1 cellular context compared by ENCODE assay signal in the genomic region with DNA sequence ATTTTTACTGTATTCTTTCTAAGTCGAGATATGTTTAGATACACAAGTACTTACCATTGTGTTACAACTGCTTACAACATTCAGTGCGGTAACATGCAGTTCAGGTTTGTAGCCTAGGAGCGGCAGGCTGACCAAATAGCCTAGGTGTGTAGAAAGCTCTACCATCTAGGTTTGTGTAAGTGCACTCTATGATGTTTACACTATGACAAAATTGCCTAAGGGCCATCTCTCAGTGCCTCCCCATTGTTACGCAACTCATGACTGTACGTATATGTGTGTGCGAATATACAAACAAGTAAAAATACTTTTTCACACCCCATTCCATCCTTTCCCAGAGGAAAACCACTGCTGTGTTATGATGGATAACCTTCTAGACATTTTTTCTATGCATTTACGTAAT.
A peak's percentile ranks its signal among the peaks of the same experiment; 100 is the strongest.
TF ChIP-seq lines count a peak whose summit lies in the region.

No MANE protein-coding gene starts in this region.

TF ChIP-seq in HepG2, 621 proteins besides CTCF, POLR2A, EP300 and RAD21 (continued from another document and continues in another):
- TF ChIP-seq IKZF4 (CRISPR knock-in tag; IDR thresholded peaks at IDR 0.05; ENCODE audit: borderline replicate concordance, low read depth, not compliant biosample characterization) (no peak), ZNF3 (CRISPR knock-in tag; IDR thresholded peaks at IDR 0.05) (no peak), HOXD1 (CRISPR knock-in tag; IDR thresholded peaks at IDR 0.05) (no peak), SETDB1 (CRISPR knock-in tag; IDR thresholded peaks at IDR 0.05; ENCODE audit: borderline replicate concordance) (no peak), RXRA (CRISPR knock-in tag; IDR thresholded peaks at IDR 0.05) (no peak), SRSF9 (IDR thresholded peaks at IDR 0.05; ENCODE audit: borderline replicate concordance, insufficient read depth, low read depth, low read length, poor library complexity, severe bottlenecking) (no peak), MTF2 (CRISPR knock-in tag; IDR thresholded peaks at IDR 0.05; ENCODE audit: borderline replicate concordance) (no peak), RNF2 (conservative IDR thresholded peaks at IDR 0.05; ENCODE audit: low read depth) (no peak), HOXA3 (CRISPR knock-in tag; IDR thresholded peaks at IDR 0.05) (peak; percentile 50; the same call in 1 of the 2 replicates), EEA1 (CRISPR knock-in tag; IDR thresholded peaks at IDR 0.05; ENCODE audit: borderline replicate concordance) (no peak), NFE2 (CRISPR knock-in tag; IDR thresholded peaks at IDR 0.05) (no peak), XBP1 (CRISPR knock-in tag; IDR thresholded peaks at IDR 0.05) (no peak), FOXA1 (IDR thresholded peaks at IDR 0.05) (no peak), FOXA1 (CRISPR knock-in tag; IDR thresholded peaks at IDR 0.05) (peak; percentile 92), NFRKB (IDR thresholded peaks at IDR 0.05) (no peak), ZNF619 (CRISPR knock-in tag; IDR thresholded peaks at IDR 0.05) (no peak), ZNF30 (CRISPR knock-in tag; IDR thresholded peaks at IDR 0.05) (no peak), ZNF24 (IDR thresholded peaks at IDR 0.05) (no peak), ERF (CRISPR knock-in tag; IDR thresholded peaks at IDR 0.05) (no peak), SALL1 (CRISPR knock-in tag; IDR thresholded peaks at IDR 0.05) (peak; percentile 30; the same call in 1 of the 2 replicates), ZNF333 (CRISPR knock-in tag; IDR thresholded peaks at IDR 0.05; ENCODE audit: borderline replicate concordance) (no peak), ZNF12 (CRISPR knock-in tag; IDR thresholded peaks at IDR 0.05) (peak; percentile 44; the same call in 1 of the 2 replicates), ZFP36 (IDR thresholded peaks at IDR 0.05; ENCODE audit: borderline replicate concordance, low read depth, low read length, partially characterized antibody) (no peak), JUND (CRISPR knock-in tag; IDR thresholded peaks at IDR 0.05) (peak; percentile 58; the same call in 1 of the 2 replicates), ZNF567 (CRISPR knock-in tag; IDR thresholded peaks at IDR 0.05; ENCODE audit: borderline replicate concordance) (no peak), KLF11 (CRISPR knock-in tag; IDR thresholded peaks at IDR 0.05) (no peak), CBFB (CRISPR knock-in tag; IDR thresholded peaks at IDR 0.05) (no peak), TAF1 (CRISPR knock-in tag; IDR thresholded peaks at IDR 0.05) (no peak)
- TF ChIP-seq, protein P1, sequence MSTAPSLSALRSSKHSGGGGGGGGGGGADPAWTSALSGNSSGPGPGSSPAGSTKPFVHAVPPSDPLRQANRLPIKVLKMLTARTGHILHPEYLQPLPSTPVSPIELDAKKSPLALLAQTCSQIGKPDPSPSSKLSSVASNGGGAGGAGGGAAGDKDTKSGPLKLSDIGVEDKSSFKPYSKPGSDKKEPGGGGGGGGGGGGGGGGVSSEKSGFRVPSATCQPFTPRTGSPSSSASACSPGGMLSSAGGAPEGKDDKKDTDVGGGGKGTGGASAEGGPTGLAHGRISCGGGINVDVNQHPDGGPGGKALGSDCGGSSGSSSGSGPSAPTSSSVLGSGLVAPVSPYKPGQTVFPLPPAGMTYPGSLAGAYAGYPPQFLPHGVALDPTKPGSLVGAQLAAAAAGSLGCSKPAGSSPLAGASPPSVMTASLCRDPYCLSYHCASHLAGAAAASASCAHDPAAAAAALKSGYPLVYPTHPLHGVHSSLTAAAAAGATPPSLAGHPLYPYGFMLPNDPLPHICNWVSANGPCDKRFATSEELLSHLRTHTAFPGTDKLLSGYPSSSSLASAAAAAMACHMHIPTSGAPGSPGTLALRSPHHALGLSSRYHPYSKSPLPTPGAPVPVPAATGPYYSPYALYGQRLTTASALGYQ (CRISPR knock-in tag; IDR thresholded peaks at IDR 0.05) = no peak
- TF ChIP-seq, protein P2, sequence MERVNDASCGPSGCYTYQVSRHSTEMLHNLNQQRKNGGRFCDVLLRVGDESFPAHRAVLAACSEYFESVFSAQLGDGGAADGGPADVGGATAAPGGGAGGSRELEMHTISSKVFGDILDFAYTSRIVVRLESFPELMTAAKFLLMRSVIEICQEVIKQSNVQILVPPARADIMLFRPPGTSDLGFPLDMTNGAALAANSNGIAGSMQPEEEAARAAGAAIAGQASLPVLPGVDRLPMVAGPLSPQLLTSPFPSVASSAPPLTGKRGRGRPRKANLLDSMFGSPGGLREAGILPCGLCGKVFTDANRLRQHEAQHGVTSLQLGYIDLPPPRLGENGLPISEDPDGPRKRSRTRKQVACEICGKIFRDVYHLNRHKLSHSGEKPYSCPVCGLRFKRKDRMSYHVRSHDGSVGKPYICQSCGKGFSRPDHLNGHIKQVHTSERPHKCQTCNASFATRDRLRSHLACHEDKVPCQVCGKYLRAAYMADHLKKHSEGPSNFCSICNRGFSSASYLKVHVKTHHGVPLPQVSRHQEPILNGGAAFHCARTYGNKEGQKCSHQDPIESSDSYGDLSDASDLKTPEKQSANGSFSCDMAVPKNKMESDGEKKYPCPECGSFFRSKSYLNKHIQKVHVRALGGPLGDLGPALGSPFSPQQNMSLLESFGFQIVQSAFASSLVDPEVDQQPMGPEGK (CRISPR knock-in tag; IDR thresholded peaks at IDR 0.05) = peak; percentile 59
- TF ChIP-seq, protein P3, sequence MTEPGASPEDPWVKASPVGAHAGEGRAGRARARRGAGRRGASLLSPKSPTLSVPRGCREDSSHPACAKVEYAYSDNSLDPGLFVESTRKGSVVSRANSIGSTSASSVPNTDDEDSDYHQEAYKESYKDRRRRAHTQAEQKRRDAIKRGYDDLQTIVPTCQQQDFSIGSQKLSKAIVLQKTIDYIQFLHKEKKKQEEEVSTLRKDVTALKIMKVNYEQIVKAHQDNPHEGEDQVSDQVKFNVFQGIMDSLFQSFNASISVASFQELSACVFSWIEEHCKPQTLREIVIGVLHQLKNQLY (CRISPR knock-in tag; IDR thresholded peaks at IDR 0.05) = no peak
- TF ChIP-seq, protein P4, sequence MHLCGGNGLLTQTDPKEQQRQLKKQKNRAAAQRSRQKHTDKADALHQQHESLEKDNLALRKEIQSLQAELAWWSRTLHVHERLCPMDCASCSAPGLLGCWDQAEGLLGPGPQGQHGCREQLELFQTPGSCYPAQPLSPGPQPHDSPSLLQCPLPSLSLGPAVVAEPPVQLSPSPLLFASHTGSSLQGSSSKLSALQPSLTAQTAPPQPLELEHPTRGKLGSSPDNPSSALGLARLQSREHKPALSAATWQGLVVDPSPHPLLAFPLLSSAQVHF (CRISPR knock-in tag; IDR thresholded peaks at IDR 0.05) = no peak
- TF ChIP-seq, protein P5, sequence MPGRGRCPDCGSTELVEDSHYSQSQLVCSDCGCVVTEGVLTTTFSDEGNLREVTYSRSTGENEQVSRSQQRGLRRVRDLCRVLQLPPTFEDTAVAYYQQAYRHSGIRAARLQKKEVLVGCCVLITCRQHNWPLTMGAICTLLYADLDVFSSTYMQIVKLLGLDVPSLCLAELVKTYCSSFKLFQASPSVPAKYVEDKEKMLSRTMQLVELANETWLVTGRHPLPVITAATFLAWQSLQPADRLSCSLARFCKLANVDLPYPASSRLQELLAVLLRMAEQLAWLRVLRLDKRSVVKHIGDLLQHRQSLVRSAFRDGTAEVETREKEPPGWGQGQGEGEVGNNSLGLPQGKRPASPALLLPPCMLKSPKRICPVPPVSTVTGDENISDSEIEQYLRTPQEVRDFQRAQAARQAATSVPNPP (CRISPR knock-in tag; IDR thresholded peaks at IDR 0.05) = no peak
- TF ChIP-seq, protein P6, sequence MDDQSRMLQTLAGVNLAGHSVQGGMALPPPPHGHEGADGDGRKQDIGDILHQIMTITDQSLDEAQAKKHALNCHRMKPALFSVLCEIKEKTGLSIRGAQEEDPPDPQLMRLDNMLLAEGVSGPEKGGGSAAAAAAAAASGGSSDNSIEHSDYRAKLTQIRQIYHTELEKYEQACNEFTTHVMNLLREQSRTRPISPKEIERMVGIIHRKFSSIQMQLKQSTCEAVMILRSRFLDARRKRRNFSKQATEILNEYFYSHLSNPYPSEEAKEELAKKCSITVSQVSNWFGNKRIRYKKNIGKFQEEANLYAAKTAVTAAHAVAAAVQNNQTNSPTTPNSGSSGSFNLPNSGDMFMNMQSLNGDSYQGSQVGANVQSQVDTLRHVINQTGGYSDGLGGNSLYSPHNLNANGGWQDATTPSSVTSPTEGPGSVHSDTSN (CRISPR knock-in tag; IDR thresholded peaks at IDR 0.05; ENCODE audit: borderline replicate concordance) = no peak
- TF ChIP-seq, protein P7, sequence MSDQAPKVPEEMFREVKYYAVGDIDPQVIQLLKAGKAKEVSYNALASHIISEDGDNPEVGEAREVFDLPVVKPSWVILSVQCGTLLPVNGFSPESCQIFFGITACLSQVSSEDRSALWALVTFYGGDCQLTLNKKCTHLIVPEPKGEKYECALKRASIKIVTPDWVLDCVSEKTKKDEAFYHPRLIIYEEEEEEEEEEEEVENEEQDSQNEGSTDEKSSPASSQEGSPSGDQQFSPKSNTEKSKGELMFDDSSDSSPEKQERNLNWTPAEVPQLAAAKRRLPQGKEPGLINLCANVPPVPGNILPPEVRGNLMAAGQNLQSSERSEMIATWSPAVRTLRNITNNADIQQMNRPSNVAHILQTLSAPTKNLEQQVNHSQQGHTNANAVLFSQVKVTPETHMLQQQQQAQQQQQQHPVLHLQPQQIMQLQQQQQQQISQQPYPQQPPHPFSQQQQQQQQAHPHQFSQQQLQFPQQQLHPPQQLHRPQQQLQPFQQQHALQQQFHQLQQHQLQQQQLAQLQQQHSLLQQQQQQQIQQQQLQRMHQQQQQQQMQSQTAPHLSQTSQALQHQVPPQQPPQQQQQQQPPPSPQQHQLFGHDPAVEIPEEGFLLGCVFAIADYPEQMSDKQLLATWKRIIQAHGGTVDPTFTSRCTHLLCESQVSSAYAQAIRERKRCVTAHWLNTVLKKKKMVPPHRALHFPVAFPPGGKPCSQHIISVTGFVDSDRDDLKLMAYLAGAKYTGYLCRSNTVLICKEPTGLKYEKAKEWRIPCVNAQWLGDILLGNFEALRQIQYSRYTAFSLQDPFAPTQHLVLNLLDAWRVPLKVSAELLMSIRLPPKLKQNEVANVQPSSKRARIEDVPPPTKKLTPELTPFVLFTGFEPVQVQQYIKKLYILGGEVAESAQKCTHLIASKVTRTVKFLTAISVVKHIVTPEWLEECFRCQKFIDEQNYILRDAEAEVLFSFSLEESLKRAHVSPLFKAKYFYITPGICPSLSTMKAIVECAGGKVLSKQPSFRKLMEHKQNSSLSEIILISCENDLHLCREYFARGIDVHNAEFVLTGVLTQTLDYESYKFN (CRISPR knock-in tag; conservative IDR thresholded peaks at IDR 0.05) = peak; percentile 41; the same call in 1 of the 2 replicates
- TF ChIP-seq, protein P8, sequence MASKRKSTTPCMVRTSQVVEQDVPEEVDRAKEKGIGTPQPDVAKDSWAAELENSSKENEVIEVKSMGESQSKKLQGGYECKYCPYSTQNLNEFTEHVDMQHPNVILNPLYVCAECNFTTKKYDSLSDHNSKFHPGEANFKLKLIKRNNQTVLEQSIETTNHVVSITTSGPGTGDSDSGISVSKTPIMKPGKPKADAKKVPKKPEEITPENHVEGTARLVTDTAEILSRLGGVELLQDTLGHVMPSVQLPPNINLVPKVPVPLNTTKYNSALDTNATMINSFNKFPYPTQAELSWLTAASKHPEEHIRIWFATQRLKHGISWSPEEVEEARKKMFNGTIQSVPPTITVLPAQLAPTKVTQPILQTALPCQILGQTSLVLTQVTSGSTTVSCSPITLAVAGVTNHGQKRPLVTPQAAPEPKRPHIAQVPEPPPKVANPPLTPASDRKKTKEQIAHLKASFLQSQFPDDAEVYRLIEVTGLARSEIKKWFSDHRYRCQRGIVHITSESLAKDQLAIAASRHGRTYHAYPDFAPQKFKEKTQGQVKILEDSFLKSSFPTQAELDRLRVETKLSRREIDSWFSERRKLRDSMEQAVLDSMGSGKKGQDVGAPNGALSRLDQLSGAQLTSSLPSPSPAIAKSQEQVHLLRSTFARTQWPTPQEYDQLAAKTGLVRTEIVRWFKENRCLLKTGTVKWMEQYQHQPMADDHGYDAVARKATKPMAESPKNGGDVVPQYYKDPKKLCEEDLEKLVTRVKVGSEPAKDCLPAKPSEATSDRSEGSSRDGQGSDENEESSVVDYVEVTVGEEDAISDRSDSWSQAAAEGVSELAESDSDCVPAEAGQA (IDR thresholded peaks at IDR 0.05; ENCODE audit: low read depth) = 0 out of 2 replicates have a peak, but pooled peaks have one; percentile 31
- TF ChIP-seq, protein P8 (CRISPR knock-in tag; IDR thresholded peaks at IDR 0.05; ENCODE audit: borderline replicate concordance) = no peak
- TF ChIP-seq, protein P9, sequence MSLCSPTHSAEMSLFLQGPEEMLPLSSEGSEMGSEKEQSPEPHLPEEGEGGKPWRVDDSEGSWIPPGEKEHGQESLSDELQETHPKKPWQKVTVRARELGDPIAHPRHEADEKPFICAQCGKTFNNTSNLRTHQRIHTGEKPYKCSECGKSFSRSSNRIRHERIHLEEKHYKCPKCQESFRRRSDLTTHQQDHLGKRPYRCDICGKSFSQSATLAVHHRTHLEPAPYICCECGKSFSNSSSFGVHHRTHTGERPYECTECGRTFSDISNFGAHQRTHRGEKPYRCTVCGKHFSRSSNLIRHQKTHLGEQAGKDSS (CRISPR knock-in tag; IDR thresholded peaks at IDR 0.05; ENCODE audit: borderline replicate concordance, low read depth) = no peak
- TF ChIP-seq, protein P10, sequence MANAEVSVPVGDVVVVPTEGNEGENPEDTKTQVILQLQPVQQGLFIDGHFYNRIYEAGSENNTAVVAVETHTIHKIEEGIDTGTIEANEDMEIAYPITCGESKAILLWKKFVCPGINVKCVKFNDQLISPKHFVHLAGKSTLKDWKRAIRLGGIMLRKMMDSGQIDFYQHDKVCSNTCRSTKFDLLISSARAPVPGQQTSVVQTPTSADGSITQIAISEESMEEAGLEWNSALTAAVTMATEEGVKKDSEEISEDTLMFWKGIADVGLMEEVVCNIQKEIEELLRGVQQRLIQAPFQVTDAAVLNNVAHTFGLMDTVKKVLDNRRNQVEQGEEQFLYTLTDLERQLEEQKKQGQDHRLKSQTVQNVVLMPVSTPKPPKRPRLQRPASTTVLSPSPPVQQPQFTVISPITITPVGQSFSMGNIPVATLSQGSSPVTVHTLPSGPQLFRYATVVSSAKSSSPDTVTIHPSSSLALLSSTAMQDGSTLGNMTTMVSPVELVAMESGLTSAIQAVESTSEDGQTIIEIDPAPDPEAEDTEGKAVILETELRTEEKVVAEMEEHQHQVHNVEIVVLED (CRISPR knock-in tag; IDR thresholded peaks at IDR 0.05; ENCODE audit: borderline replicate concordance) = no peak
